ENCODE assay signal across 8 cellular contexts in genomic region chr21:5104562-5104928, GRCh38.
DNase-seq lines count a peak whose midpoint lies in the region; ATAC-seq and TF ChIP-seq lines count a peak whose summit lies in the region.
"Not testable (repeated sequence)": the region's sequence is repeated elsewhere in the genome, so short reads cannot be mapped to it uniquely, and the experiment has no call there.

No MANE protein-coding gene starts in this region.

- ATAC-seq in activated CD8-positive, alpha-beta memory T cell treated with anti-CD3 and anti-CD28 coated beads, Interleukin-2, amount 10 ng/mL, durations not matched to agents 7 days and 5 days; mucosa of descending colon; aorta (ENCODE audit: low FRiP score): not testable (repeated sequence)

- peak overlapping the region in 2 of 11 experiments; percentile 34 to 52; a peak in 1 of 22 replicates for H3K9ac ChIP-seq in BLaER1 treated with 17β-estradiol and CSF1 and Interleukin-3, amounts not matched to agents 10 nM and 100 nM
- not testable (repeated sequence) for H3K9ac ChIP-seq in SU-DHL-6 (ENCODE audit: low read length)

- H3K9me2 ChIP-seq in DOHH2 (replicated peaks; ENCODE audit: control insufficient read depth, low read length); SU-DHL-6 (replicated peaks; ENCODE audit: insufficient read depth, low read length): not testable (repeated sequence)

- H3K27ac ChIP-seq in BLaER1 treated with 17β-estradiol and CSF1 and Interleukin-3, amounts not matched to agents 10 nM and 100 nM: peak overlapping the region in 6 of 11 experiments; percentile 28 to 76 (median 49); a peak in 9 of 22 replicates
- H3K27ac ChIP-seq in DOHH2 (ENCODE audit: low read depth, low read length): peak overlapping the region; percentile 82
- peak overlapping the region; percentile 91 for H3K27ac ChIP-seq in SU-DHL-6 (ENCODE audit: low read depth, low read length)
- not testable (repeated sequence) for H3K27ac ChIP-seq in aorta (ENCODE audit: low read depth in 1 of 2, low read length in 2 of 2)

- peak overlapping the region in 6 of 11 experiments; percentile 25 to 54 (median 38); a peak in 5 of 22 replicates for H3K4me2 ChIP-seq in BLaER1 treated with 17β-estradiol and CSF1 and Interleukin-3, amounts not matched to agents 10 nM and 100 nM
- peak overlapping the region; percentile 31; the same call in 1 of the 2 replicates for H3K4me2 ChIP-seq in DOHH2 (ENCODE audit: low read length)
- H3K4me2 ChIP-seq in SU-DHL-6 (ENCODE audit: low read depth, low read length, poor library complexity, severe bottlenecking): not testable (repeated sequence)

- not testable (repeated sequence) for H3K27me3 Mint-ChIP-seq in activated CD8-positive, alpha-beta memory T cell treated with anti-CD3 and anti-CD28 coated beads, Interleukin-2, amount 10 ng/mL, durations not matched to agents 7 days and 5 days; dendritic cell treated with granulocyte-macrophage colony-stimulating factor and Interleukin-4, amounts not matched to agents 40 ng/mL and 50 ng/mL, for 4 days

- H3K36me3 Mint-ChIP-seq in activated CD8-positive, alpha-beta memory T cell treated with anti-CD3 and anti-CD28 coated beads, Interleukin-2, amount 10 ng/mL, durations not matched to agents 7 days and 5 days; dendritic cell treated with granulocyte-macrophage colony-stimulating factor and Interleukin-4, amounts not matched to agents 40 ng/mL and 50 ng/mL, for 4 days (ENCODE audit: low read depth): not testable (repeated sequence)

- TF ChIP-seq CTCF in DOHH2 (IDR thresholded peaks at IDR 0.05; ENCODE audit: low read depth, low read length, poor library complexity, severe bottlenecking); SU-DHL-6 (IDR thresholded peaks at IDR 0.05; ENCODE audit: insufficient read depth, low read length, poor library complexity, severe bottlenecking); mucosa of descending colon (IDR thresholded peaks at IDR 0.05): not testable (repeated sequence)

- not testable (repeated sequence) for H3K27ac Mint-ChIP-seq in activated CD8-positive, alpha-beta memory T cell treated with anti-CD3 and anti-CD28 coated beads, Interleukin-2, amount 10 ng/mL, durations not matched to agents 7 days and 5 days
- H3K27ac Mint-ChIP-seq in dendritic cell treated with granulocyte-macrophage colony-stimulating factor and Interleukin-4, amounts not matched to agents 40 ng/mL and 50 ng/mL, for 4 days: peak overlapping the region; percentile 90

- CTCF ChIA-PET in activated CD8-positive, alpha-beta memory T cell treated with anti-CD3 and anti-CD28 coated beads, Interleukin-2, amount 10 ng/mL, durations not matched to agents 7 days and 5 days (lab: Charles Lee): not testable (repeated sequence)

- H3K9me3 Mint-ChIP-seq in activated CD8-positive, alpha-beta memory T cell treated with anti-CD3 and anti-CD28 coated beads, Interleukin-2, amount 10 ng/mL, durations not matched to agents 7 days and 5 days (ENCODE audit: low read depth); dendritic cell treated with granulocyte-macrophage colony-stimulating factor and Interleukin-4, amounts not matched to agents 40 ng/mL and 50 ng/mL, for 4 days: not testable (repeated sequence)

- intact Hi-C loops in dendritic cell treated with granulocyte-macrophage colony-stimulating factor and Interleukin-4, amounts not matched to agents 40 ng/mL and 50 ng/mL, for 4 days (cut with micrococcal nuclease); mucosa of descending colon (cut with DNase I, micrococcal nuclease); posterior vena cava (cut with DNase I); aorta (cut with DNase I): not testable (repeated sequence)

- H3K4me3 Mint-ChIP-seq in activated CD8-positive, alpha-beta memory T cell treated with anti-CD3 and anti-CD28 coated beads, Interleukin-2, amount 10 ng/mL, durations not matched to agents 7 days and 5 days: not testable (repeated sequence)
- peak overlapping the region; percentile 23 for H3K4me3 Mint-ChIP-seq in dendritic cell treated with granulocyte-macrophage colony-stimulating factor and Interleukin-4, amounts not matched to agents 40 ng/mL and 50 ng/mL, for 4 days

- 96 to 97% methylated on average over 3 to 7 of the region's 11 CpGs for WGBS in aorta, 2 donors

- H3K4me1 ChIP-seq in BLaER1 treated with 17β-estradiol and CSF1 and Interleukin-3, amounts not matched to agents 10 nM and 100 nM: peaks cover 3 to 19% (median 11%) of the 10 kb centered on the region in 10 experiments; a peak in 15 of 20 replicates
- H3K4me1 ChIP-seq in DOHH2 (ENCODE audit: control insufficient read depth, low read length): peaks cover 20% of the 10 kb centered on the region
- not testable (repeated sequence) for H3K4me1 ChIP-seq in mucosa of descending colon (ENCODE audit: low read depth); aorta (ENCODE audit: control insufficient read depth in 1 of 2, insufficient read depth in 2 of 2, low read length in 2 of 2)

- H3K36me3 ChIP-seq in BLaER1 treated with 17β-estradiol and CSF1 and Interleukin-3, amounts not matched to agents 10 nM and 100 nM; DOHH2 (ENCODE audit: control insufficient read depth, low read length); SU-DHL-6 (ENCODE audit: low read length); mucosa of descending colon (ENCODE audit: low read depth); aorta (ENCODE audit: control insufficient read depth in 1 of 2, insufficient read depth in 2 of 2, low read length in 1 of 2): not testable (repeated sequence)

- H3F3A ChIP-seq in DOHH2 (ENCODE audit: control insufficient read depth, insufficient read depth); SU-DHL-6 (ENCODE audit: insufficient read depth): not testable (repeated sequence)

- peak; percentile 36 for DNase-seq in activated CD8-positive, alpha-beta memory T cell treated with anti-CD3 and anti-CD28 coated beads, Interleukin-2, amount 10 ng/mL, durations not matched to agents 7 days and 5 days
- peak in 2 of 3 donors; percentile 24 to 36 for DNase-seq in mucosa of descending colon
- peak; percentile 20 for DNase-seq in posterior vena cava (ENCODE audit: low spot score)
- DNase-seq in aorta: peak; percentile 14 to 22

- H3K79me2 ChIP-seq in DOHH2 (ENCODE audit: control insufficient read depth, low read length); SU-DHL-6 (ENCODE audit: insufficient read depth, low read length): not testable (repeated sequence)

- H3K9me3 ChIP-seq in BLaER1 treated with 17β-estradiol and CSF1 and Interleukin-3, amounts not matched to agents 10 nM and 100 nM (replicated peaks in 1 of 11); DOHH2 (ENCODE audit: control insufficient read depth, insufficient read depth, low read length); SU-DHL-6 (ENCODE audit: insufficient read depth, low read length); mucosa of descending colon; aorta (ENCODE audit: control insufficient read depth, low read length): not testable (repeated sequence)

- H3K4me1 Mint-ChIP-seq in activated CD8-positive, alpha-beta memory T cell treated with anti-CD3 and anti-CD28 coated beads, Interleukin-2, amount 10 ng/mL, durations not matched to agents 7 days and 5 days: peaks cover 11% of the 10 kb centered on the region
- H3K4me1 Mint-ChIP-seq in dendritic cell treated with granulocyte-macrophage colony-stimulating factor and Interleukin-4, amounts not matched to agents 40 ng/mL and 50 ng/mL, for 4 days (ENCODE audit: low read depth): not testable (repeated sequence)

- not testable (repeated sequence) for H3K4me3 ChIP-seq in BLaER1 treated with 17β-estradiol and CSF1 and Interleukin-3, amounts not matched to agents 10 nM and 100 nM; DOHH2 (ENCODE audit: low read length); SU-DHL-6 (ENCODE audit: insufficient read depth, low read length, poor library complexity, severe bottlenecking); mucosa of descending colon; aorta (ENCODE audit: low read length in 2 of 2)

- not testable (repeated sequence) for H2AFZ ChIP-seq in SU-DHL-6 (ENCODE audit: low read depth, low read length, severe bottlenecking)

- H4K20me1 ChIP-seq in BLaER1 treated with 17β-estradiol and CSF1 and Interleukin-3, amounts not matched to agents 10 nM and 100 nM; DOHH2 (ENCODE audit: control insufficient read depth, insufficient read depth, low read depth, low read length); SU-DHL-6 (ENCODE audit: low read depth, low read length): not testable (repeated sequence)

- not testable (repeated sequence) for H3K27me3 ChIP-seq in BLaER1 treated with 17β-estradiol and CSF1 and Interleukin-3, amounts not matched to agents 10 nM and 100 nM; DOHH2 (ENCODE audit: control insufficient read depth, low read length); SU-DHL-6 (ENCODE audit: low read length); aorta (ENCODE audit: control insufficient read depth in 1 of 2, insufficient read depth in 2 of 2, low read length in 1 of 2)
